ENCODE assay signal across 25 cellular contexts in genomic region chr19:4493104-4493928, GRCh38. TPM values are rescaled to one million over a fixed set of nuclear protein-coding genes. Genes with fewer than 3 reads are reported as not detected.
DNase-seq lines count a peak whose midpoint lies in the region; ATAC-seq, FAIRE-seq and TF ChIP-seq lines count a peak whose summit lies in the region.
"Had no signal": no experiment of that assay in that cellular context is flagged by ENCODE, and none has a peak within 500 bp of the region (broad histone marks: within the 10 kb centered on the region; RNA-seq: fewer than 3 reads in every experiment).

No MANE protein-coding gene starts in this region.

- no peak overlapping the region for H3K4me3 ChIP-seq in HEK293 (ENCODE audit: low read depth, low read length)
- H3K4me3 ChIP-seq in K562: no peak overlapping the region
- H3K4me3 ChIP-seq in small intestine (ENCODE audit: low read depth in 1 of 2, low read length in 2 of 2): no peak overlapping the region
- H3K4me3 ChIP-seq: GM23248, SJCRH30 had no signal

- H3K27me3 ChIP-seq in K562 (ENCODE audit: control insufficient read depth in 2 of 2, insufficient read depth in 2 of 2, low read length in 2 of 2) (no peaks in the 10 kb centered on the region), small intestine (ENCODE audit: control insufficient read depth in 2 of 2, insufficient read depth in 2 of 2, low read length in 2 of 2) (no peaks in the 10 kb centered on the region)
- H3K27me3 ChIP-seq: SJCRH30 had no signal

- TF ChIP-seq RAD21 in K562 (CRISPR knock-in tag; conservative IDR thresholded peaks at IDR 0.05 in 1 of 2, IDR thresholded peaks at IDR 0.05 in 1 of 2): no peak

- FAIRE-seq in K562 (lab: Jason Lieb, UNC): no peak
- no peak for FAIRE-seq in small intestine (lab: Jason Lieb, UNC)

- WGBS in K562 (ENCODE audit: insufficient coverage, low coverage, missing lambda C conversion rate): 98% methylated on average over 25 of the region's 41 CpGs
- WGBS in small intestine, 3 donors: 93 to 97% (median 95%) methylated on average over 24 to 41 of the region's 41 CpGs

- H3K36me3 ChIP-seq in HEK293 (ENCODE audit: control insufficient read depth in 2 of 2, insufficient read depth in 1 of 2, low read length in 2 of 2) (peaks cover 42 to 91% of the 10 kb centered on the region in 2 experiments; a peak in 2 of 3 replicates), K562 (ENCODE audit: control insufficient read depth, insufficient read depth, low read length) (peaks cover 69% of the 10 kb centered on the region), small intestine (ENCODE audit: control insufficient read depth in 2 of 2, insufficient read depth in 2 of 2, low read length in 2 of 2) (peaks cover 19 to 21% of the 10 kb centered on the region in 2 donors)

- TF ChIP-seq CTCF in HEK293 (tag by site-specific recombination; IDR thresholded peaks at IDR 0.05): no peak
- no peak for TF ChIP-seq CTCF in K562 (IDR thresholded peaks at IDR 0.05 in 2 of 3, conservative IDR thresholded peaks at IDR 0.05 in 1 of 3; ENCODE audit: insufficient read depth in 2 of 3, low read depth in 1 of 3, low read length in 3 of 3)
- TF ChIP-seq CTCF in osteocyte (IDR thresholded peaks at IDR 0.05): no peak
- TF ChIP-seq CTCF in GM20000 (IDR thresholded peaks at IDR 0.05; ENCODE audit: extremely low read depth, missing control alignments): no peak

- H3K27ac ChIP-seq in HEK293 (ENCODE audit: extremely low read depth, low read depth, low read length) (no peak overlapping the region), K562 (ENCODE audit: extremely low read depth, low read depth, low read length) (no peak overlapping the region; the same call in 2 of the 3 replicates), small intestine (ENCODE audit: low read depth in 1 of 2, low read length in 1 of 2) (no peak overlapping the region)
- H3K27ac ChIP-seq: GM23248, SJCRH30 had no signal

- peaks cover 16% of the 10 kb centered on the region for H3K36me3 Mint-ChIP-seq in osteocyte (ENCODE audit: unreplicated experiment)

- POLR2A ChIA-PET in HEK293 (lab: Yijun Ruan, JAX): interaction anchor here (0.5 kb wide), 1 partner anchor 10 kb away, joined by 5 read pairs; no protein-coding TSS in a partner anchor
- POLR2A ChIA-PET in K562 (lab: Yijun Ruan, JAX): no interaction called here

- H3K4me1 ChIP-seq in HEK293 (ENCODE audit: control insufficient read depth, insufficient read depth, low read length) (no peaks in the 10 kb centered on the region), K562 (replicated peaks in 1 of 2; ENCODE audit: control insufficient read depth in 2 of 2, insufficient read depth in 2 of 2, low read length in 2 of 2) (peaks cover 0 to 9% of the 10 kb centered on the region in 2 experiments; a peak in 1 of 5 replicates), small intestine (ENCODE audit: control insufficient read depth in 2 of 2, insufficient read depth in 1 of 2, low read depth in 1 of 2, low read length in 1 of 2) (no peaks in the 10 kb centered on the region)
- H3K4me1 ChIP-seq: Caco-2, SJCRH30 had no signal

- no peaks in the 10 kb centered on the region for H3K4me1 Mint-ChIP-seq in osteocyte (ENCODE audit: unreplicated experiment)
- H3K4me1 Mint-ChIP-seq: CD4-positive, CD25-positive, alpha-beta regulatory T cell had no signal

- H3K9me3 Mint-ChIP-seq in osteocyte (ENCODE audit: unreplicated experiment): no peaks in the 10 kb centered on the region
- H3K9me3 Mint-ChIP-seq: CD4-positive, CD25-positive, alpha-beta regulatory T cell had no signal

- BruUV-seq in K562 (replicated peaks; lab: Mats Ljungman, UMichigan): no TSS peak

- no peak for TF ChIP-seq POLR2A in K562 (conservative IDR thresholded peaks at IDR 0.05)

- H3K9me3 ChIP-seq in HEK293 (ENCODE audit: control insufficient read depth, insufficient read depth, low read depth, low read length): no peaks in the 10 kb centered on the region
- H3K9me3 ChIP-seq in K562 (replicated peaks; ENCODE audit: control insufficient read depth, insufficient read depth, low read depth, low read length): peaks cover 3% of the 10 kb centered on the region; the same call in 1 of the 2 replicates
- H3K9me3 ChIP-seq in small intestine (ENCODE audit: control insufficient read depth, low read depth): no peaks in the 10 kb centered on the region
- H3K9me3 ChIP-seq: Caco-2 had no signal

- CTCF ChIA-PET in HEK293 (lab: Yijun Ruan, JAX) (no interaction called here), K562 (lab: Yijun Ruan, JAX; ENCODE audit: low intra/inter-chr PET ratio) (no interaction called here)

- H3K79me2 ChIP-seq in K562 (ENCODE audit: control insufficient read depth, insufficient read depth, low read length): no peaks in the 10 kb centered on the region

- no peak overlapping the region for H3K27ac Mint-ChIP-seq in osteocyte (ENCODE audit: unreplicated experiment)
- H3K27ac Mint-ChIP-seq: CD4-positive, CD25-positive, alpha-beta regulatory T cell had no signal

- ATAC-seq in K562: no peak
- ATAC-seq: Panc1 had no signal

- no peaks in the 10 kb centered on the region for H4K20me1 ChIP-seq in K562 (replicated peaks; ENCODE audit: control insufficient read depth, insufficient read depth, low read length)

- no peaks in the 10 kb centered on the region for H3K9me1 ChIP-seq in K562 (ENCODE audit: control insufficient read depth, insufficient read depth, low read length)

- no peak overlapping the region for H3K9ac ChIP-seq in K562 (ENCODE audit: insufficient read depth in 1 of 2, low read depth in 2 of 2, low read length in 2 of 2)
- H3K9ac ChIP-seq: GM23248 had no signal

- H2AFZ ChIP-seq in K562 (ENCODE audit: low read depth, low read length): no peak overlapping the region
- H2AFZ ChIP-seq: GM23248 had no signal

- H3K4me2 ChIP-seq in K562 (ENCODE audit: insufficient read depth, low read length): no peak overlapping the region

- DNase-seq in RPMI7951 (ENCODE audit: low read depth) (peak; percentile 24), K562 (ENCODE audit: extremely low read depth in 1 of 4, low spot score in 3 of 4) (no peak), osteocyte (ENCODE audit: extremely low spot score, unreplicated experiment) (peak; percentile 82), GM20000 (ENCODE audit: low spot score) (no peak), small intestine (no peak)
- DNase-seq in activated T-cell treated with anti-CD3 and anti-CD28 coated beads, Interleukin-2, amount 50 U/mL, for 1 hour: no peak
- no peak for DNase-seq in stimulated activated CD4-positive, alpha-beta T cell treated with anti-CD3 and anti-CD28 coated beads, Interleukin-2, amount 100 ng/mL, for 48 hours
- DNase-seq: Caco-2; CD4-positive, CD25-positive, alpha-beta regulatory T cell; DMS 273 treated with DMSO at 0.1 percent for 48 hours; DMS79 treated with DMSO at 0.1 percent for 48 hours; GM23248; HCEC 1CT; NCI-H1092 treated with DMSO at 0.1 percent for 48 hours; NCI-H146; NCI-H2029; NCI-H2227 treated with DMSO at 0.1 percent for 48 hours; NCI-H524; NCI-H774; NK-92 treated with Interleukin-12 subunit alpha and Interleukin-12 subunit beta, amount 100 ng/mL, for 24 hours; SJCRH30 had no signal

- intact Hi-C loops in K562 (cut with micrococcal nuclease): no loop called here

- in situ Hi-C loops in K562 (cut with MboI): no loop called here

- no peak for TF ChIP-seq EP300 in K562 (IDR thresholded peaks at IDR 0.05; ENCODE audit: low read length)

- no peaks in the 10 kb centered on the region for H3K27me3 Mint-ChIP-seq in osteocyte (ENCODE audit: unreplicated experiment)
- H3K27me3 Mint-ChIP-seq: CD4-positive, CD25-positive, alpha-beta regulatory T cell had no signal

- H3K4me3 Mint-ChIP-seq in osteocyte (ENCODE audit: unreplicated experiment): no peak overlapping the region
- H3K4me3 Mint-ChIP-seq: CD4-positive, CD25-positive, alpha-beta regulatory T cell had no signal

RNA-seq across cellular contexts. Expression of gene HDGFL2, which starts 21.2 kb away (rescaled TPM):
- 41.9 and 60.5 TPM in 2 replicates for total RNA-seq in RPMI7951 (2014; rRNA removed; shearing (Covaris generic))
- total RNA-seq in K562 (2011; cell fraction: chromatin; rRNA removed; ENCODE audit: low replicate concordance): 18.0 and 40.2 TPM in 2 replicates
- 25.8 and 27.2 TPM in 2 replicates for total RNA-seq in K562 (2011; cell fraction: nucleolus; rRNA removed)
- 18.5 and 20.0 TPM in 2 replicates for total RNA-seq in K562 (2011; cell fraction: nucleoplasm; rRNA removed)
- total RNA-seq in K562 (2014; rRNA removed) (48.7 and 61.7 TPM in 2 replicates), K562 (2014; rRNA removed; fragmentation: Illumina TruSeq; extraction: Trizol) (10.7 and 12.3 TPM in 2 replicates), K562 (2015; rRNA removed; fragmentation: Illumina TruSeq; extraction: Trizol) (27.9 and 29.4 TPM in 2 replicates), K562 (2021) (39.7 and 45.9 TPM in 2 replicates), osteocyte (59.8 and 68.8 TPM in 2 replicates)
- polyA plus RNA-seq in K562 (2011; rRNA removed) (14.3 and 21.1 TPM in 2 replicates), K562 (2014; fragmentation: Illumina TruSeq; extraction: Trizol) (16.0 and 27.4 TPM in 2 replicates), K562 (2014; fragmentation: Nextera tagmentation; extraction: Ambion mirVana) (under 1 TPM; 0.13 to 0.21 TPM), K562 (2014; rRNA removed) (39.7 and 50.8 TPM in 2 replicates), small intestine (10 to 100 TPM; 18.4 to 34.8 (median 22.1) TPM)
- polyA plus RNA-seq in K562 (2011; cell fraction: cytosol; rRNA removed): 10.7 and 15.1 TPM in 2 replicates
- polyA plus RNA-seq in K562 (2011; cell fraction: nucleus; rRNA removed): 32.8 and 44.3 TPM in 2 replicates
- polyA plus RNA-seq in K562 (2012): 29.5 and 31.2 TPM in 2 replicates
- polyA minus RNA-seq in K562 (2011; rRNA and poly(A)+ RNA removed): 9.0 and 10.3 TPM in 2 replicates
- 14.8 and 23.0 TPM in 2 replicates for polyA minus RNA-seq in K562 (2011; cell fraction: cytosol; rRNA and poly(A)+ RNA removed)
- polyA minus RNA-seq in K562 (2011; cell fraction: nucleus; rRNA and poly(A)+ RNA removed): 6.3 and 9.2 TPM in 2 replicates

RNA-seq across cellular contexts. Expression of gene PLIN4, which starts 25.0 kb away (rescaled TPM):
- not detected in 2 replicates for total RNA-seq in RPMI7951 (2014; rRNA removed; shearing (Covaris generic))
- total RNA-seq in K562 (2011; cell fraction: chromatin; rRNA removed; ENCODE audit: low replicate concordance): 1.0 and 3.0 TPM in 2 replicates
- total RNA-seq in K562 (2011; cell fraction: nucleolus; rRNA removed): 0.92 and 1.2 TPM in 2 replicates
- total RNA-seq in K562 (2011; cell fraction: nucleoplasm; rRNA removed): 0.53 and 0.81 TPM in 2 replicates
- 0.08 and 0.14 TPM in 2 replicates for total RNA-seq in K562 (2014; rRNA removed)
- 0.04 TPM in 1 of 2 replicates, not detected in the other for total RNA-seq in K562 (2014; rRNA removed; fragmentation: Illumina TruSeq; extraction: Trizol)
- total RNA-seq in K562 (2015; rRNA removed; fragmentation: Illumina TruSeq; extraction: Trizol): 0.04 TPM in 1 of 2 replicates, not detected in the other
- 0.09 TPM in 2 replicates for total RNA-seq in K562 (2021)
- polyA plus RNA-seq in K562 (2011; rRNA removed): 0.06 and 0.12 TPM in 2 replicates
- polyA plus RNA-seq in K562 (2011; cell fraction: cytosol; rRNA removed): 0.06 and 0.15 TPM in 2 replicates
- 0.41 and 0.92 TPM in 2 replicates for polyA plus RNA-seq in K562 (2011; cell fraction: nucleus; rRNA removed)
- polyA plus RNA-seq in K562 (2012): 0.10 and 0.17 TPM in 2 replicates
- 0.04 and 0.08 TPM in 2 replicates for polyA plus RNA-seq in K562 (2014; fragmentation: Illumina TruSeq; extraction: Trizol)
- not detected for polyA plus RNA-seq in K562 (2014; fragmentation: Nextera tagmentation; extraction: Ambion mirVana)
- polyA plus RNA-seq in K562 (2014; rRNA removed): 0.07 and 0.16 TPM in 2 replicates
- polyA minus RNA-seq in K562 (2011; rRNA and poly(A)+ RNA removed): 0.07 TPM in 1 of 2 replicates, not detected in the other
- polyA minus RNA-seq in K562 (2011; cell fraction: cytosol; rRNA and poly(A)+ RNA removed): not detected in 2 replicates
- 0.11 and 0.13 TPM in 2 replicates for polyA minus RNA-seq in K562 (2011; cell fraction: nucleus; rRNA and poly(A)+ RNA removed)
- not detected in 2 replicates for total RNA-seq in osteocyte
- polyA plus RNA-seq in small intestine: 10 to 100 TPM in 1 of 3 donors, 1 to 10 TPM in 1, under 1 TPM in 1; 0.89 to 16.9 (median 1.4) TPM
- total RNA-seq: CD4-positive, CD25-positive, alpha-beta regulatory T cell; GM23248 had no signal

RNA-seq across cellular contexts. Expression of gene UBXN6, which starts 35.7 kb away (rescaled TPM):
- total RNA-seq in RPMI7951 (2014; rRNA removed; shearing (Covaris generic)): 44.5 and 101 TPM in 2 replicates
- total RNA-seq in K562 (2011; cell fraction: chromatin; rRNA removed; ENCODE audit: low replicate concordance): 23.2 and 58.0 TPM in 2 replicates
- 57.5 and 64.5 TPM in 2 replicates for total RNA-seq in K562 (2011; cell fraction: nucleolus; rRNA removed)
- 32.2 and 37.0 TPM in 2 replicates for total RNA-seq in K562 (2011; cell fraction: nucleoplasm; rRNA removed)
- total RNA-seq in K562 (2014; rRNA removed): 49.7 and 63.6 TPM in 2 replicates
- total RNA-seq in K562 (2014; rRNA removed; fragmentation: Illumina TruSeq; extraction: Trizol): 8.6 and 11.0 TPM in 2 replicates
- total RNA-seq in K562 (2015; rRNA removed; fragmentation: Illumina TruSeq; extraction: Trizol): 29.5 and 33.1 TPM in 2 replicates
- 80.8 and 90.2 TPM in 2 replicates for total RNA-seq in K562 (2021)
- 38.2 and 51.7 TPM in 2 replicates for polyA plus RNA-seq in K562 (2011; rRNA removed)
- polyA plus RNA-seq in K562 (2011; cell fraction: cytosol; rRNA removed): 58.6 and 121 TPM in 2 replicates
- polyA plus RNA-seq in K562 (2011; cell fraction: nucleus; rRNA removed): 54.4 and 74.2 TPM in 2 replicates
- polyA plus RNA-seq in K562 (2012): 56.8 and 86.6 TPM in 2 replicates
- polyA plus RNA-seq in K562 (2014; fragmentation: Illumina TruSeq; extraction: Trizol): 17.5 and 45.2 TPM in 2 replicates
- 1 to 10 TPM in 1 of 2 experiments, under 1 TPM in 1; 0.48 to 1.8 TPM for polyA plus RNA-seq in K562 (2014; fragmentation: Nextera tagmentation; extraction: Ambion mirVana)
- polyA plus RNA-seq in K562 (2014; rRNA removed): 59.4 and 59.7 TPM in 2 replicates
- polyA minus RNA-seq in K562 (2011; rRNA and poly(A)+ RNA removed): 17.1 and 20.7 TPM in 2 replicates
- polyA minus RNA-seq in K562 (2011; cell fraction: cytosol; rRNA and poly(A)+ RNA removed): 32.3 and 41.4 TPM in 2 replicates
- polyA minus RNA-seq in K562 (2011; cell fraction: nucleus; rRNA and poly(A)+ RNA removed): 14.9 and 15.9 TPM in 2 replicates
- 96.8 and 106 TPM in 2 replicates for total RNA-seq in osteocyte
- 100 to 1,000 TPM in 2 of 3 donors, 10 to 100 TPM in 1; 82.7 to 194 (median 157) TPM for polyA plus RNA-seq in small intestine

RNA-seq across cellular contexts. Expression of gene PLIN5, which starts 41.7 kb away (rescaled TPM):
- not detected in 2 replicates for total RNA-seq in RPMI7951 (2014; rRNA removed; shearing (Covaris generic))
- total RNA-seq in K562 (2011; cell fraction: chromatin; rRNA removed; ENCODE audit: low replicate concordance): 8.0 and 24.6 TPM in 2 replicates
- 11.3 and 12.8 TPM in 2 replicates for total RNA-seq in K562 (2011; cell fraction: nucleolus; rRNA removed)
- 10.8 and 12.9 TPM in 2 replicates for total RNA-seq in K562 (2011; cell fraction: nucleoplasm; rRNA removed)
- total RNA-seq in K562 (2014; rRNA removed): 0.50 and 0.86 TPM in 2 replicates
- total RNA-seq in K562 (2014; rRNA removed; fragmentation: Illumina TruSeq; extraction: Trizol): 0.15 and 0.26 TPM in 2 replicates
- 0.07 TPM in 1 of 2 replicates, not detected in the other for total RNA-seq in K562 (2015; rRNA removed; fragmentation: Illumina TruSeq; extraction: Trizol)
- total RNA-seq in K562 (2021): 1.3 TPM in 2 replicates
- 1.3 and 1.6 TPM in 2 replicates for polyA plus RNA-seq in K562 (2011; rRNA removed)
- polyA plus RNA-seq in K562 (2011; cell fraction: cytosol; rRNA removed): 1.0 and 1.3 TPM in 2 replicates
- 3.6 and 9.2 TPM in 2 replicates for polyA plus RNA-seq in K562 (2011; cell fraction: nucleus; rRNA removed)
- 0.50 and 0.51 TPM in 2 replicates for polyA plus RNA-seq in K562 (2012)
- polyA plus RNA-seq in K562 (2014; fragmentation: Illumina TruSeq; extraction: Trizol): 0.54 and 0.62 TPM in 2 replicates
- under 1 TPM; 0.04 TPM for polyA plus RNA-seq in K562 (2014; fragmentation: Nextera tagmentation; extraction: Ambion mirVana)
- polyA plus RNA-seq in K562 (2014; rRNA removed): 0.85 and 0.94 TPM in 2 replicates
- 0.81 and 1.5 TPM in 2 replicates for polyA minus RNA-seq in K562 (2011; rRNA and poly(A)+ RNA removed)
- 0.95 TPM in 1 of 2 replicates, not detected in the other for polyA minus RNA-seq in K562 (2011; cell fraction: cytosol; rRNA and poly(A)+ RNA removed)
- polyA minus RNA-seq in K562 (2011; cell fraction: nucleus; rRNA and poly(A)+ RNA removed): 2.0 and 2.8 TPM in 2 replicates
- total RNA-seq in osteocyte: not detected in 2 replicates
- 1 to 10 TPM in 2 of 3 donors, under 1 TPM in 1; 0.27 to 4.5 (median 2.5) TPM for polyA plus RNA-seq in small intestine
- total RNA-seq: CD4-positive, CD25-positive, alpha-beta regulatory T cell; GM23248 had no signal
- polyA plus RNA-seq: BJ, GM23248 had no signal

RNA-seq across cellular contexts. Expression of gene LRG1, which starts 46.5 kb away (rescaled TPM):
- not detected in 2 replicates for total RNA-seq in RPMI7951 (2014; rRNA removed; shearing (Covaris generic))
- total RNA-seq in K562 (2011; cell fraction: chromatin; rRNA removed; ENCODE audit: low replicate concordance): 5.0 and 14.6 TPM in 2 replicates
- 18.2 and 23.3 TPM in 2 replicates for total RNA-seq in K562 (2011; cell fraction: nucleolus; rRNA removed)
- total RNA-seq in K562 (2011; cell fraction: nucleoplasm; rRNA removed): 12.4 and 14.4 TPM in 2 replicates
- total RNA-seq in K562 (2014; rRNA removed) (8.4 and 10.6 TPM in 2 replicates), K562 (2014; rRNA removed; fragmentation: Illumina TruSeq; extraction: Trizol) (3.8 and 4.6 TPM in 2 replicates), K562 (2015; rRNA removed; fragmentation: Illumina TruSeq; extraction: Trizol) (9.4 and 9.5 TPM in 2 replicates), K562 (2021) (11.5 and 11.7 TPM in 2 replicates), osteocyte (not detected in 2 replicates)
- polyA plus RNA-seq in K562 (2011; rRNA removed) (10.9 and 11.9 TPM in 2 replicates), K562 (2014; fragmentation: Illumina TruSeq; extraction: Trizol) (8.7 and 12.6 TPM in 2 replicates), K562 (2014; fragmentation: Nextera tagmentation; extraction: Ambion mirVana) (1 to 10 TPM; 1.5 to 5.1 TPM), K562 (2014; rRNA removed) (11.9 and 12.3 TPM in 2 replicates), small intestine (1 to 10 TPM in 1 of 3 donors, under 1 TPM in 2; 0.67 to 9.8 (median 0.81) TPM)
- polyA plus RNA-seq in K562 (2011; cell fraction: cytosol; rRNA removed): 15.4 and 23.9 TPM in 2 replicates
- polyA plus RNA-seq in K562 (2011; cell fraction: nucleus; rRNA removed): 2.7 and 3.4 TPM in 2 replicates
- 9.0 and 20.7 TPM in 2 replicates for polyA plus RNA-seq in K562 (2012)
- polyA minus RNA-seq in K562 (2011; rRNA and poly(A)+ RNA removed): 3.2 and 3.6 TPM in 2 replicates
- polyA minus RNA-seq in K562 (2011; cell fraction: cytosol; rRNA and poly(A)+ RNA removed): 6.2 and 7.6 TPM in 2 replicates
- polyA minus RNA-seq in K562 (2011; cell fraction: nucleus; rRNA and poly(A)+ RNA removed): 1.2 and 2.6 TPM in 2 replicates
- total RNA-seq: A673, GM23248 had no signal
- polyA plus RNA-seq: GM23248 had no signal

Comparison
In these comparisons a context has a peak if more than half of its experiments do, and no peak if none do; other contexts are left out.
1. DNase-seq: peak in RPMI7951 (single experiment) and osteocyte (single experiment); none in K562 (0 of 4), GM20000 (single experiment), small intestine (single experiment), activated T-cell treated with anti-CD3 and anti-CD28 coated beads, Interleukin-2, amount 50 U/mL, for 1 hour (single experiment) and stimulated activated CD4-positive, alpha-beta T cell treated with anti-CD3 and anti-CD28 coated beads, Interleukin-2, amount 100 ng/mL, for 48 hours (0 of 2).
2. Of the 44 proteins assayed by ChIP-seq in both K562 and HEK293: peak only in K562: none; only in HEK293: SP2, ZNF239 and ZNF785; in both: none; in neither: 41.